In genomic region chr5:37991267-37991902, GRCh38 we compare ENCODE assay signal across 15 cellular contexts.
"Had no signal": no experiment of that assay in that cellular context is flagged by ENCODE, and none has a peak within 500 bp of the region (broad histone marks: within the 10 kb centered on the region; RNA-seq: fewer than 3 reads in every experiment).

No MANE protein-coding gene starts in this region.

- H3K4me1 ChIP-seq: gastrocnemius medialis, parathyroid adenoma had no signal

- H3K27me3 Mint-ChIP-seq: activated CD4-positive, alpha-beta T cell treated with anti-CD3 and anti-CD28 coated beads, Interleukin-2, amount 10 ng/mL, durations not matched to agents 24 days and 14 days; memory B cell had no signal

- ATAC-seq: gastrocnemius medialis; stimulated activated effector memory CD8-positive, alpha-beta T cell treated with anti-CD3 and anti-CD28 coated beads, Interleukin-12 subunit alpha, Interleukin-12 subunit beta, amount 100 ng/mL, for 72 hours had no signal

- H3K9ac ChIP-seq: parathyroid adenoma had no signal

- DNase-seq: activated CD4-positive, alpha-beta T cell treated with anti-CD3 and anti-CD28 coated beads, Interleukin-2, amount 10 ng/mL, durations not matched to agents 24 days and 14 days; activated naive CD4-positive, alpha-beta T cell treated with Interleukin-2 at 50 U/mL for 16 hours; caudate nucleus; effector memory CD4-positive, alpha-beta T cell; gastrocnemius medialis; hippocampal formation; small intestine; T1000; trophoblast cell had no signal

- H3K4me3 ChIP-seq: coronary artery, gastrocnemius medialis had no signal

- H3K27ac Mint-ChIP-seq: activated CD4-positive, alpha-beta T cell treated with anti-CD3 and anti-CD28 coated beads, Interleukin-2, amount 10 ng/mL, durations not matched to agents 24 days and 14 days; memory B cell; stimulated activated effector memory CD8-positive, alpha-beta T cell treated with anti-CD3 and anti-CD28 coated beads, Interleukin-12 subunit alpha, Interleukin-12 subunit beta, amount 100 ng/mL, for 72 hours had no signal

- H3K27me3 ChIP-seq: gastrocnemius medialis had no signal

- H3K9me3 Mint-ChIP-seq: activated CD4-positive, alpha-beta T cell treated with anti-CD3 and anti-CD28 coated beads, Interleukin-2, amount 10 ng/mL, durations not matched to agents 24 days and 14 days; memory B cell had no signal

- H3K36me3 ChIP-seq: gastrocnemius medialis had no signal

- H3K36me3 Mint-ChIP-seq: memory B cell; stimulated activated effector memory CD8-positive, alpha-beta T cell treated with anti-CD3 and anti-CD28 coated beads, Interleukin-12 subunit alpha, Interleukin-12 subunit beta, amount 100 ng/mL, for 72 hours had no signal

- H3K79me2 ChIP-seq: parathyroid adenoma had no signal

- H3K4me3 Mint-ChIP-seq: activated CD4-positive, alpha-beta T cell treated with anti-CD3 and anti-CD28 coated beads, Interleukin-2, amount 10 ng/mL, durations not matched to agents 24 days and 14 days; memory B cell; stimulated activated effector memory CD8-positive, alpha-beta T cell treated with anti-CD3 and anti-CD28 coated beads, Interleukin-12 subunit alpha, Interleukin-12 subunit beta, amount 100 ng/mL, for 72 hours had no signal

- H3K9me3 ChIP-seq: gastrocnemius medialis had no signal

- H2AFZ ChIP-seq: parathyroid adenoma had no signal

- H3K27ac ChIP-seq: coronary artery, epithelial cell of prostate, gastrocnemius medialis, parathyroid adenoma, VCaP had no signal

- H3K4me1 Mint-ChIP-seq: activated CD4-positive, alpha-beta T cell treated with anti-CD3 and anti-CD28 coated beads, Interleukin-2, amount 10 ng/mL, durations not matched to agents 24 days and 14 days; memory B cell; stimulated activated effector memory CD8-positive, alpha-beta T cell treated with anti-CD3 and anti-CD28 coated beads, Interleukin-12 subunit alpha, Interleukin-12 subunit beta, amount 100 ng/mL, for 72 hours had no signal
